Comparison of ENCODE assay signal across 10 cellular contexts in the genomic region with DNA sequence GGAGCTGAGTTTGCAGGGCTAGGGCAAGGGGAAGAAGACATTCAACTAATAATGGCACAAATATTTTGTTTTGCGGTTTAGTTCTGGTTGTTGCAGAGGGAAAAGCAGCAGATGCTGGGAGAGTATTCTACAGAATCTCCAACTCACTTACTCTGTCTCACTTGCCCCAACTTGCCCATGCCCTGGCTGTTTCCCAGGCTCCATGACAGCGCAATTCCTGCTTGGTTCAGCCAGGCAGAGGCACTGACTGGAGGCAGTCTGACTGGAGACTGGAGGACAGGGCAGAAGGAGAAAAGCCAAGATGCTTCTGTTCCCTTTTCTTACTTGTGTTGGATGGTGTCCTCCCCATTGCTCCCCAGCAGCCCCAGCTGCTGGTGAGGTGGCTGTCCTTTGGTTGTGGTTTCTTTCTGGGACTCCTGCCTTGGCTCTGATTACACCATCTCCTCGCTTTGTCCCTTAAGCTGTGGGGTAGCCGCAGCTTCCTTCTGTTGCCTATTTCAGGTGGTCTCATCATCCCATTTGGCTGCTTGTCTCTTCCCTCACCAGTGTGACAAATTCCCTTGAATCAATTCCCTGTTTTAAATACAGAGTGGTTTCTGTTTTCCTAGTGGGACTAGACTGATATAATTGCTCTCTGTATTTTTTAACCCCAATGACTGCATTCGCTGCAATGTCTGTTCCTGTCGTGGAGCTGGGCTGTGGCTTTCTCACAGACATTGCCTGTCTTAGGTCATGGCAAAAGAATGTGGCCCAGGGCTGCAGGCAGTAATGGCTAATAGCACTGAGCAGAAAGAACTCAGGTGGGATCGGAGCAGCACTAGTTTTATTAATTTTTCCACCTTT. TPM values are rescaled to one million over a fixed set of nuclear protein-coding genes. Genes with fewer than 3 reads are reported as not detected.
DNase-seq lines count a peak whose midpoint lies in the region; TF ChIP-seq lines count a peak whose summit lies in the region.
"Had no signal": no experiment of that assay in that cellular context is flagged by ENCODE, and none has a peak within 500 bp of the region (broad histone marks: within the 10 kb centered on the region; RNA-seq: fewer than 3 reads in every experiment).

No MANE protein-coding gene starts in this region.

- no peaks in the 10 kb centered on the region for H3K9me3 ChIP-seq in PC-9 (ENCODE audit: insufficient read depth, low read depth)
- no peaks in the 10 kb centered on the region for H3K9me3 ChIP-seq in prostate gland
- H3K9me3 ChIP-seq in ovary: no peaks in the 10 kb centered on the region
- H3K9me3 ChIP-seq in CD4-positive, alpha-beta memory T cell (ENCODE audit: control insufficient read depth in 1 of 2, low read length in 2 of 2): no peaks in the 10 kb centered on the region

- DNase-seq in HPDE6-E6E7 (ENCODE audit: extremely low spot score) (peak; percentile 82), PC-9 (peak; percentile 69 to 75), fibroblast of gingiva (ENCODE audit: low read depth) (peak; percentile 32), prostate gland (ENCODE audit: low spot score) (peak; percentile 54), ovary (no peak), Ammon's horn (ENCODE audit: low spot score) (no peak), KG1 (lab: John Stamatoyannopoulos, UW) (no peak)
- DNase-seq in CD4-positive, alpha-beta memory T cell: no peak
- DNase-seq: activated CD4-positive, alpha-beta T cell treated with anti-CD3 and anti-CD28 coated beads, Interleukin-2, amount 50 U/mL, for 48 hours; NCI-H187 had no signal

- intact Hi-C loops in PC-9 (cut with micrococcal nuclease; ENCODE audit: unreplicated experiment): loop anchor here (2.0 kb wide), 3 partner anchors 15 to 125 kb away; no protein-coding TSS in a partner anchor
- intact Hi-C loops in prostate gland (cut with DNase I): no loop called here
- intact Hi-C loops in ovary (cut with DNase I): no loop called here
- intact Hi-C loops in CD4-positive, alpha-beta memory T cell (cut with micrococcal nuclease): no loop called here

- H3K4me1 ChIP-seq in PC-9 (replicated peaks; ENCODE audit: insufficient read depth) (peaks cover 29% of the 10 kb centered on the region), prostate gland (replicated peaks) (no peaks in the 10 kb centered on the region), ovary (ENCODE audit: insufficient read depth) (peaks cover 21% of the 10 kb centered on the region)
- no peaks in the 10 kb centered on the region for H3K4me1 ChIP-seq in CD4-positive, alpha-beta memory T cell (ENCODE audit: insufficient read depth, low read length)

- no peaks in the 10 kb centered on the region for H3K9me3 Mint-ChIP-seq in CD4-positive, alpha-beta memory T cell

- no peaks in the 10 kb centered on the region for H4K20me1 ChIP-seq in PC-9 (ENCODE audit: insufficient read depth)

- no peaks in the 10 kb centered on the region for H3K27me3 ChIP-seq in PC-9 (ENCODE audit: insufficient read depth, low read depth)
- H3K27me3 ChIP-seq in prostate gland (replicated peaks; ENCODE audit: insufficient read depth): no peaks in the 10 kb centered on the region
- no peaks in the 10 kb centered on the region for H3K27me3 ChIP-seq in ovary
- H3K27me3 ChIP-seq in CD4-positive, alpha-beta memory T cell (ENCODE audit: insufficient read depth, low read length): no peaks in the 10 kb centered on the region

- H3K9me2 ChIP-seq in PC-9 (ENCODE audit: insufficient read depth): no peaks in the 10 kb centered on the region

- H3K27ac ChIP-seq in PC-9: peak overlapping the region; percentile 76
- H3K27ac ChIP-seq in prostate gland: no peak overlapping the region
- H3K27ac ChIP-seq in ovary: no peak overlapping the region
- H3K27ac ChIP-seq in CD4-positive, alpha-beta memory T cell (ENCODE audit: low read depth, low read length): no peak overlapping the region

- H3K27ac Mint-ChIP-seq in CD4-positive, alpha-beta memory T cell: no peak overlapping the region

- H3K4me3 Mint-ChIP-seq in CD4-positive, alpha-beta memory T cell: no peak overlapping the region

- TF ChIP-seq EP300 in ovary (IDR thresholded peaks at IDR 0.05): no peak

- TF ChIP-seq POLR2A in prostate gland (IDR thresholded peaks at IDR 0.05) (no peak), ovary (IDR thresholded peaks at IDR 0.05) (no peak)

- H3K36me3 Mint-ChIP-seq in CD4-positive, alpha-beta memory T cell: no peaks in the 10 kb centered on the region

- no peaks in the 10 kb centered on the region; the same call in 1 of the 2 replicates for H3F3A ChIP-seq in PC-9 (ENCODE audit: insufficient read depth, low read depth)

- CTCF ChIA-PET in PC-9 (lab: Charles Lee): interaction anchor here (0.7 kb wide), 1 partner anchor 24 kb away, joined by 16 read pairs; a partner anchor contains a TSS
- CTCF ChIA-PET in CD4-positive, alpha-beta memory T cell (lab: Charles Lee; ENCODE audit: partially characterized antibody): no interaction called here

- H3K4me1 Mint-ChIP-seq in CD4-positive, alpha-beta memory T cell: no peaks in the 10 kb centered on the region

- TF ChIP-seq CTCF in PC-9 (conservative IDR thresholded peaks at IDR 0.05) (no peak), prostate gland (IDR thresholded peaks at IDR 0.05) (no peak), ovary (IDR thresholded peaks at IDR 0.05) (no peak)

- no peaks in the 10 kb centered on the region for H3K79me2 ChIP-seq in PC-9 (ENCODE audit: low read depth)

- peak overlapping the region; percentile 67; the same call in 1 of the 2 replicates for H2AFZ ChIP-seq in PC-9

- WGBS in prostate gland: 64% methylated on average over 7 of the region's 7 CpGs
- 77 to 83% (median 80%) methylated on average over 7 of the region's 7 CpGs for WGBS in ovary, 3 donors

- no peaks in the 10 kb centered on the region for H3K36me3 ChIP-seq in PC-9 (ENCODE audit: low read depth)
- no peaks in the 10 kb centered on the region for H3K36me3 ChIP-seq in prostate gland
- no peaks in the 10 kb centered on the region for H3K36me3 ChIP-seq in ovary
- H3K36me3 ChIP-seq in CD4-positive, alpha-beta memory T cell (ENCODE audit: insufficient read depth, low read length): no peaks in the 10 kb centered on the region

- peaks cover 1 to 5% of the 10 kb centered on the region in 2 donors for H3K27me3 Mint-ChIP-seq in CD4-positive, alpha-beta memory T cell

- POLR2A ChIA-PET in PC-9 (lab: Charles Lee; ENCODE audit: unreplicated experiment): interaction anchor here (0.6 kb wide), 1 partner anchor 15 kb away, joined by 3 read pairs; no protein-coding TSS in a partner anchor
- POLR2A ChIA-PET in CD4-positive, alpha-beta memory T cell (lab: Charles Lee; ENCODE audit: partially characterized antibody): no interaction called here

- H3K4me3 ChIP-seq in PC-9 (peak overlapping the region; percentile 21; the same call in 1 of the 2 replicates), prostate gland (no peak overlapping the region), ovary (no peak overlapping the region)
- H3K4me3 ChIP-seq in CD4-positive, alpha-beta memory T cell (ENCODE audit: low read length in 2 of 2): no peak overlapping the region

- H3K4me2 ChIP-seq in PC-9: peak overlapping the region; percentile 60

- TSS peak; percentile 89 for BruUV-seq in PC-9 (replicated peaks; lab: Mats Ljungman, UMichigan)

RNA-seq across cellular contexts. Expression of a gene that starts 24.2 kb away (rescaled TPM):
- 0.25 TPM in 1 of 2 replicates, not detected in the other for total RNA-seq in PC-9 (2021)
- total RNA-seq in prostate gland: 10 to 100 TPM in 1 of 2 donors, under 1 TPM in 1; 0.18 to 27.1 TPM
- total RNA-seq in ovary: 100 to 1,000 TPM in 1 of 7 donors, 10 to 100 TPM in 6; 15.3 to 166 (median 82.0) TPM
- polyA plus RNA-seq in ovary: 10 to 100 TPM; 32.6 to 62.5 TPM
- not detected for total RNA-seq in CD4-positive, alpha-beta memory T cell
- polyA plus RNA-seq in CD4-positive, alpha-beta memory T cell: under 1 TPM in 1 of 2 donors, not detected in 1; 0.10 TPM

Comparison
In these comparisons a context has a peak if more than half of its experiments do, and no peak if none do; other contexts are left out.
1. DNase-seq: peak in HPDE6-E6E7 (single experiment), PC-9 (2 of 2), fibroblast of gingiva (single experiment) and prostate gland (single experiment); none in ovary (0 of 5), Ammon's horn (single experiment), KG1 (single experiment) and CD4-positive, alpha-beta memory T cell (0 of 5).